In the genomic region with DNA sequence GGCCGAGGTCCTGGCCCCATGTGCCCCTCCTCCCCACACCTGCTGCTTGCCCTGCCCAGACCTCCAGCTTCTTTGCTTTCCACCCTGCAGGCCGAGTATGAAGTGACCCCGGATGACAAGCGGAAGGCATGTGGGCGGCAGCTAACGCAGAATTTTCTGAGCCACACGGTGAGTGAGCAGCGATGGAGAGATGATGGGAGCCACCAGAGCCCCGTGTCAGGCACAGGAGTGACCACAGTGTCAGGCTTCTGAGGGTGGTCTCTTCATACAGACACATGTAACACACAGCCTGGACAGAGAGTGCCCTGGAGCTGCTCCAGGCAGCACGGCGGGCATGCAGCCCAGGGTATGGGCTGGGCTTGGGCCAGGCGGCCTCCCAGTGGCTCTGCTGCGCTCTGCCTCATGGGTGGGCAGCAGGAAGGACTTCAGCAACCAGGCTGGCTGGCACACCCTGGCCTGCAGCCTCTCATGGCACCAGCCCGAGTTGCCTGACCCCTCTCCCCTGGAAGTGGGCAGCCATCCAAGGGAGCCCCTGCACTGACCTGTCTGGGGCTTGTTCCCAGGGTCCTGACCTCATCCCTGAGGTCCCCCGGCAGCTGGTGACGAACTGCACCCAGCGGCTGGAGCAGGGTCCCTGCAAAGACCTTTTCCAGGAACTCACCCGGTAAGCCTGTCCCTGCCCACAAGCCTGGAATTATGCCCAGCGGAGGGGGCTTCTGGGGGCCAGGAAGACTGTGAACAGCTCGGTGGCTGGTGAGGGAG, we compare ENCODE assay signal across 12 cellular contexts. TPM values are rescaled to one million over a fixed set of nuclear protein-coding genes. Genes with fewer than 3 reads are reported as not detected.
DNase-seq lines count a peak whose midpoint lies in the region; ATAC-seq and TF ChIP-seq lines count a peak whose summit lies in the region.
"Had no signal": no experiment of that assay in that cellular context is flagged by ENCODE, and none has a peak within 500 bp of the region (broad histone marks: within the 10 kb centered on the region; RNA-seq: fewer than 3 reads in every experiment).

No MANE protein-coding gene starts in this region.

- peaks cover 97% of the 10 kb centered on the region for H3K4me1 ChIP-seq in CD8-positive, alpha-beta memory T cell (ENCODE audit: insufficient read depth, low read length)
- H3K4me1 ChIP-seq in OCI-LY1 (ENCODE audit: insufficient read depth, low read length, severe bottlenecking) (peaks cover 51% of the 10 kb centered on the region), osteoblast (ENCODE audit: insufficient read depth, low read length) (peaks cover 9% of the 10 kb centered on the region)

- peaks cover 0 to 72% (median 5%) of the 10 kb centered on the region in 3 donors for H3K36me3 Mint-ChIP-seq in CD8-positive, alpha-beta memory T cell

- H3K4me1 Mint-ChIP-seq in CD8-positive, alpha-beta memory T cell, result peaks cover 65 to 93% (median 65%) of the 10 kb centered on the region in 3 donors

- peak overlapping the region; percentile 88 for H3K4me3 ChIP-seq in CD8-positive, alpha-beta memory T cell (ENCODE audit: low read length)
- H3K4me3 ChIP-seq in OCI-LY1 (ENCODE audit: low read depth, low read length, poor library complexity, severe bottlenecking), result peak overlapping the region; percentile 4
- H3K4me3 ChIP-seq in osteoblast (ENCODE audit: insufficient read depth, low read length), result no peak overlapping the region

- H3K9me3 Mint-ChIP-seq in CD8-positive, alpha-beta memory T cell, result peaks cover 0 to 2% (median 0%) of the 10 kb centered on the region in 5 donors

- H3K27me3 ChIP-seq in CD8-positive, alpha-beta memory T cell (ENCODE audit: insufficient read depth, low read length, poor library complexity, severe bottlenecking), result no peaks in the 10 kb centered on the region
- H3K27me3 ChIP-seq in OCI-LY1 (ENCODE audit: insufficient read depth, low read length) (no peaks in the 10 kb centered on the region), osteoblast (ENCODE audit: insufficient read depth, low read length) (no peaks in the 10 kb centered on the region)

- H3K9ac ChIP-seq in OCI-LY1 (ENCODE audit: low read length), result peak overlapping the region; percentile 3; the same call in 1 of the 2 replicates

- H3F3A ChIP-seq in OCI-LY1 (ENCODE audit: insufficient read depth, low read length), result no peaks in the 10 kb centered on the region

- H3K27me3 Mint-ChIP-seq in CD8-positive, alpha-beta memory T cell, result peaks cover 0 to 4% of the 10 kb centered on the region in 2 donors

- peak overlapping the region; percentile 81 to 99 (median 95) for H3K27ac Mint-ChIP-seq in CD8-positive, alpha-beta memory T cell

- TF ChIP-seq CTCF in OCI-LY1 (IDR thresholded peaks at IDR 0.05; ENCODE audit: low read length) (no peak), osteoblast (IDR thresholded peaks at IDR 0.05; ENCODE audit: extremely low read depth, low read depth, low read length) (no peak)

- peaks cover 52% of the 10 kb centered on the region for H3K36me3 ChIP-seq in CD8-positive, alpha-beta memory T cell (ENCODE audit: insufficient read depth, low read length)
- H3K36me3 ChIP-seq in OCI-LY1 (ENCODE audit: insufficient read depth, low read length) (peaks cover 61% of the 10 kb centered on the region), osteoblast (ENCODE audit: insufficient read depth, low read length) (peaks cover 21% of the 10 kb centered on the region)

- DNase-seq in CD8-positive, alpha-beta memory T cell, result no peak
- peak; percentile 30 for DNase-seq in cerebellum (ENCODE audit: low spot score)
- DNase-seq in osteoblast (ENCODE audit: insufficient read length, low spot score, missing footprints), result peak; percentile 41
- no peak for DNase-seq in kidney tubule cell (ENCODE audit: low spot score)
- DNase-seq: NCI-H2029 treated with DMSO at 0.1 percent for 48 hours, occipital lobe had no signal

- H2AFZ ChIP-seq in OCI-LY1 (ENCODE audit: low read length) (no peak overlapping the region), osteoblast (ENCODE audit: low read length) (no peak overlapping the region)

- POLR2A ChIA-PET in CD8-positive, alpha-beta memory T cell (lab: Charles Lee), result interaction anchor here (0.6 to 7.0 kb wide), 16 partner anchors 8 to 81 kb away, joined by 3 to 154 read pairs (median 4); a partner anchor contains a TSS

- H3K4me3 Mint-ChIP-seq in CD8-positive, alpha-beta memory T cell, result peak overlapping the region; percentile 79 to 97 (median 94)

- H3K9me2 ChIP-seq in OCI-LY1 (ENCODE audit: low read depth, low read length), result no peaks in the 10 kb centered on the region

- ATAC-seq in HG03521 (IDR thresholded peaks at IDR 0.05; ENCODE audit: unreplicated experiment) (no peak), GM19035 (IDR thresholded peaks at IDR 0.05; ENCODE audit: unreplicated experiment) (no peak), HG03439 (IDR thresholded peaks at IDR 0.05; ENCODE audit: unreplicated experiment) (no peak)

- no peaks in the 10 kb centered on the region for H3K79me2 ChIP-seq in OCI-LY1 (ENCODE audit: insufficient read depth, low read length)
- peaks cover 24% of the 10 kb centered on the region for H3K79me2 ChIP-seq in osteoblast (ENCODE audit: insufficient read depth, low read length)

- H3K27ac ChIP-seq in CD8-positive, alpha-beta memory T cell (ENCODE audit: low read depth, low read length), result peak overlapping the region; percentile 93
- peak overlapping the region; percentile 87 for H3K27ac ChIP-seq in OCI-LY1 (ENCODE audit: low read depth, low read length, poor library complexity, severe bottlenecking)
- no peak overlapping the region for H3K27ac ChIP-seq in osteoblast (ENCODE audit: low read depth, low read length)

- H3K9me3 ChIP-seq in CD8-positive, alpha-beta memory T cell (ENCODE audit: low read length), result no peaks in the 10 kb centered on the region
- H3K9me3 ChIP-seq in OCI-LY1 (ENCODE audit: low read length) (no peaks in the 10 kb centered on the region), osteoblast (ENCODE audit: low read depth, low read length) (no peaks in the 10 kb centered on the region)

- H4K20me1 ChIP-seq in OCI-LY1 (ENCODE audit: insufficient read depth, low read length) (no peaks in the 10 kb centered on the region), osteoblast (ENCODE audit: insufficient read depth, low read length) (peaks cover 11% of the 10 kb centered on the region)

- H3K4me2 ChIP-seq in OCI-LY1 (ENCODE audit: low read length) (peak overlapping the region; percentile 78), osteoblast (ENCODE audit: insufficient read depth, low read length) (no peak overlapping the region)

- CTCF ChIA-PET in CD8-positive, alpha-beta memory T cell (lab: Charles Lee), result interaction anchor here (0.8 to 14.5 kb wide), 7 partner anchors 10 to 122 kb away, joined by 3 to 326 read pairs (median 4); a partner anchor contains a TSS

RNA-seq across cellular contexts. Expression of a gene that starts 5.8 kb away (rescaled TPM):
- total RNA-seq in CD8-positive, alpha-beta memory T cell, result 100 to 1,000 TPM; 180 to 185 TPM
- polyA plus RNA-seq in CD8-positive, alpha-beta memory T cell, result 201 TPM
- total RNA-seq in cerebellum, result 16.2 TPM
- 18.3 and 19.2 TPM in 2 replicates for total RNA-seq in osteoblast

RNA-seq across cellular contexts. Expression of a gene that starts 14.3 kb away (rescaled TPM):
- 10 to 100 TPM; 14.7 to 15.3 TPM for total RNA-seq in CD8-positive, alpha-beta memory T cell
- 22.1 TPM for polyA plus RNA-seq in CD8-positive, alpha-beta memory T cell
- total RNA-seq in cerebellum (5.9 TPM), osteoblast (10.0 and 12.7 TPM in 2 replicates)

RNA-seq across cellular contexts. Expression of a gene that starts 23.0 kb away (rescaled TPM):
- 10 to 100 TPM in 1 of 2 experiments, 1 to 10 TPM in 1; 9.2 to 10.3 TPM for total RNA-seq in CD8-positive, alpha-beta memory T cell
- polyA plus RNA-seq in CD8-positive, alpha-beta memory T cell, result 1.9 TPM
- total RNA-seq in cerebellum (3.3 TPM), osteoblast (not detected in 2 replicates)

RNA-seq across cellular contexts. Expression of a gene that starts 31.9 kb away (rescaled TPM):
- not detected for total RNA-seq in CD8-positive, alpha-beta memory T cell
- not detected for polyA plus RNA-seq in CD8-positive, alpha-beta memory T cell
- total RNA-seq in cerebellum, result not detected
- total RNA-seq in osteoblast, result not detected in 2 replicates
- total RNA-seq: astrocyte, glomerular endothelial cell, occipital lobe had no signal

RNA-seq across cellular contexts. Expression of a gene that starts 41.1 kb away (rescaled TPM):
- total RNA-seq in CD8-positive, alpha-beta memory T cell, result 10 to 100 TPM; 47.9 to 50.5 TPM
- 28.1 TPM for polyA plus RNA-seq in CD8-positive, alpha-beta memory T cell
- total RNA-seq in cerebellum (139 TPM), osteoblast (121 and 139 TPM in 2 replicates)

Comparison
In these comparisons a context has a peak if more than half of its experiments do, and no peak if none do; other contexts are left out.
1. DNase-seq: peak in cerebellum (single experiment) and osteoblast (single experiment); none in CD8-positive, alpha-beta memory T cell (0 of 5) and kidney tubule cell (single experiment).